In genomic region chr3:166282931-166283330, GRCh38 we compare ENCODE assay signal across 27 cellular contexts.
"Had no signal": no experiment of that assay in that cellular context is flagged by ENCODE, and none has a peak within 500 bp of the region (broad histone marks: within the 10 kb centered on the region; RNA-seq: fewer than 3 reads in every experiment).

No MANE protein-coding gene starts in this region.

- H3K4me3 ChIP-seq: adrenal gland, cardiac muscle cell, SJSA1 had no signal

- H3K36me3 ChIP-seq: adrenal gland, ascending aorta, cardiac muscle cell, SJSA1 had no signal

- H3K9me3 ChIP-seq: adrenal gland, ascending aorta had no signal

- FAIRE-seq: RCC 7860 had no signal

- H3K36me3 Mint-ChIP-seq: activated CD8-positive, alpha-beta memory T cell treated with anti-CD3 and anti-CD28 coated beads, Interleukin-2, amount 10 ng/mL, durations not matched to agents 7 days and 5 days; activated naive CD8-positive, alpha-beta T cell treated with anti-CD3 and anti-CD28 coated beads, Interleukin-2, amount 10 ng/mL, durations not matched to agents 7 days and 5 days; brain had no signal

- ATAC-seq: activated CD8-positive, alpha-beta memory T cell treated with anti-CD3 and anti-CD28 coated beads, Interleukin-2, amount 10 ng/mL, durations not matched to agents 7 days and 5 days; activated T-cell treated with anti-CD3 and anti-CD28 coated beads, Interleukin-2, amount 50 U/mL, for 4 hours; activated T-helper 17 cell treated with anti-CD3 and anti-CD28 coated beads, Interleukin-2, amount 50 U/mL, for 72 hours; PC-3; SK-N-SH treated with all-trans-retinoic acid at 6 μM for 48 hours had no signal

- DNase-seq: activated B cell treated with CpG ODN at 0.5 μM for 24 hours; activated CD4-positive, alpha-beta T cell treated with anti-CD3 and anti-CD28 coated beads for 1 hour; activated CD4-positive, alpha-beta T cell treated with anti-CD3 and anti-CD28 coated beads, Interleukin-2, amount 10 ng/mL, durations not matched to agents 24 days and 14 days; activated CD4-positive, alpha-beta T cell treated with anti-CD3 and anti-CD28 coated beads, Interleukin-2, amount 50 U/mL, for 48 hours; activated CD8-positive, alpha-beta memory T cell treated with anti-CD3 and anti-CD28 coated beads, Interleukin-2, amount 10 ng/mL, durations not matched to agents 7 days and 5 days; activated gamma-delta T cell; activated naive CD4-positive, alpha-beta T cell treated with anti-CD3 and anti-CD28 coated beads for 36 hours; activated naive CD8-positive, alpha-beta T cell treated with anti-CD3 and anti-CD28 coated beads, Interleukin-2, amount 10 ng/mL, durations not matched to agents 7 days and 5 days; activated T-cell treated with anti-CD3 and anti-CD28 coated beads, Interleukin-2, amount 50 U/mL, for 4 hours; adrenal gland; MM.1S; NCI-H1105 treated with DMSO at 0.1 percent for 48 hours; NCI-H1436 treated with DMSO at 0.1 percent for 48 hours; NCI-H187; NCI-H2081; NCI-H446; NCI-H524; PC-3; SHP77 had no signal

- H3K4me1 Mint-ChIP-seq: activated B cell treated with CpG ODN at 0.5 μM for 24 hours; activated CD4-positive, alpha-beta T cell treated with anti-CD3 and anti-CD28 coated beads, Interleukin-2, amount 10 ng/mL, durations not matched to agents 24 days and 14 days; activated CD8-positive, alpha-beta memory T cell treated with anti-CD3 and anti-CD28 coated beads, Interleukin-2, amount 10 ng/mL, durations not matched to agents 7 days and 5 days; activated naive CD8-positive, alpha-beta T cell treated with anti-CD3 and anti-CD28 coated beads, Interleukin-2, amount 10 ng/mL, durations not matched to agents 7 days and 5 days; activated T-helper 17 cell treated with anti-CD3 and anti-CD28 coated beads, Interleukin-2, amount 50 U/mL, for 72 hours had no signal

- H3K4me3 Mint-ChIP-seq: activated B cell treated with CpG ODN at 0.5 μM for 24 hours; activated CD4-positive, alpha-beta T cell treated with anti-CD3 and anti-CD28 coated beads, Interleukin-2, amount 10 ng/mL, durations not matched to agents 24 days and 14 days; activated CD8-positive, alpha-beta memory T cell treated with anti-CD3 and anti-CD28 coated beads, Interleukin-2, amount 10 ng/mL, durations not matched to agents 7 days and 5 days; activated naive CD4-positive, alpha-beta T cell treated with anti-CD3 and anti-CD28 coated beads for 36 hours; activated naive CD8-positive, alpha-beta T cell treated with anti-CD3 and anti-CD28 coated beads, Interleukin-2, amount 10 ng/mL, durations not matched to agents 7 days and 5 days; activated T-cell treated with anti-CD3 and anti-CD28 coated beads, Interleukin-2, amount 50 U/mL, for 4 hours; activated T-helper 17 cell treated with anti-CD3 and anti-CD28 coated beads, Interleukin-2, amount 50 U/mL, for 72 hours; T-helper 1 cell treated with Interleukin-12 subunit alpha and Interleukin-12 subunit beta and Interleukin-4 antibody, amounts not matched to agents 30 μg/mL and 1 μg/mL, for 36 hours had no signal

- H3K4me1 ChIP-seq: adrenal gland, ascending aorta, SJSA1 had no signal

- H3K27me3 ChIP-seq: adrenal gland, ascending aorta, cardiac muscle cell, SJSA1 had no signal

- H3K9me3 Mint-ChIP-seq: activated CD4-positive, alpha-beta T cell treated with anti-CD3 and anti-CD28 coated beads, Interleukin-2, amount 10 ng/mL, durations not matched to agents 24 days and 14 days; activated naive CD8-positive, alpha-beta T cell treated with anti-CD3 and anti-CD28 coated beads, Interleukin-2, amount 10 ng/mL, durations not matched to agents 7 days and 5 days; brain had no signal

- H3K27ac ChIP-seq: adrenal gland, ascending aorta, cardiac muscle cell, SJSA1 had no signal

- H3K27ac Mint-ChIP-seq: activated B cell treated with CpG ODN at 0.5 μM for 24 hours; activated CD4-positive, alpha-beta T cell treated with anti-CD3 and anti-CD28 coated beads, Interleukin-2, amount 10 ng/mL, durations not matched to agents 24 days and 14 days; activated CD8-positive, alpha-beta memory T cell treated with anti-CD3 and anti-CD28 coated beads, Interleukin-2, amount 10 ng/mL, durations not matched to agents 7 days and 5 days; activated naive CD4-positive, alpha-beta T cell treated with anti-CD3 and anti-CD28 coated beads for 36 hours; activated naive CD8-positive, alpha-beta T cell treated with anti-CD3 and anti-CD28 coated beads, Interleukin-2, amount 10 ng/mL, durations not matched to agents 7 days and 5 days; activated T-helper 17 cell treated with anti-CD3 and anti-CD28 coated beads, Interleukin-2, amount 50 U/mL, for 72 hours; T-helper 1 cell treated with Interleukin-12 subunit alpha and Interleukin-12 subunit beta and Interleukin-4 antibody, amounts not matched to agents 30 μg/mL and 1 μg/mL, for 36 hours had no signal

- H3K27me3 Mint-ChIP-seq: activated B cell treated with CpG ODN at 0.5 μM for 24 hours; activated CD4-positive, alpha-beta T cell treated with anti-CD3 and anti-CD28 coated beads, Interleukin-2, amount 10 ng/mL, durations not matched to agents 24 days and 14 days; activated CD8-positive, alpha-beta memory T cell treated with anti-CD3 and anti-CD28 coated beads, Interleukin-2, amount 10 ng/mL, durations not matched to agents 7 days and 5 days; activated naive CD8-positive, alpha-beta T cell treated with anti-CD3 and anti-CD28 coated beads, Interleukin-2, amount 10 ng/mL, durations not matched to agents 7 days and 5 days; activated T-helper 17 cell treated with anti-CD3 and anti-CD28 coated beads, Interleukin-2, amount 50 U/mL, for 72 hours; brain had no signal
